17 cellular contexts compared by ENCODE assay signal in the genomic region with DNA sequence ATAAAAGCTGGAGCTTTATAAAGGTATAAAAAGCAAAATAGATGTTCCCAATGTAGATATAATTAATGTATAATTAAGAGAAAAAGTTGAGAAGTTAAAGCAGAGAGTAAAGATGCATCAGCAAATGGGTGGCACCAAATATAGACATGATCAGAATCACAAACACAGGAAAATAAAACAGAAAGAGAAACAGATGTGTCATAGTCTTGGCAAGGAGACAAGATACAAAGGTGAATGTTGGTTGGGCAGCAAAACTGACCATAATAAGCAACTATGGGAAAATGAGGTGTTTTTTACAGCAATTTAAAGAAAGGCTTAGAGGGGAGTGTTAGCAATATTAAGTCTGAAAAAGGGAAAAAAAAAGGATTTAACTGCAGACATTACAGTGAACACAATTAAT.
DNase-seq lines count a peak whose midpoint lies in the region; ATAC-seq and TF ChIP-seq lines count a peak whose summit lies in the region.
"Had no signal": no experiment of that assay in that cellular context is flagged by ENCODE, and none has a peak within 500 bp of the region (broad histone marks: within the 10 kb centered on the region; RNA-seq: fewer than 3 reads in every experiment).

No MANE protein-coding gene starts in this region.

- in situ Hi-C loops in GM23248 (cut with MboI): no loop called here

- H3K9ac ChIP-seq in BLaER1: no peak overlapping the region
- H3K9ac ChIP-seq in GM23248: no peak overlapping the region

- H3F3A ChIP-seq in GM23248 (ENCODE audit: insufficient read depth): no peaks in the 10 kb centered on the region

- H3K27ac ChIP-seq in BLaER1 (no peak overlapping the region), GM23248 (no peak overlapping the region), RWPE2 (ENCODE audit: poor library complexity, severe bottlenecking) (no peak overlapping the region)
- H3K27ac ChIP-seq: upper lobe of right lung had no signal

- peak; percentile 75 for ATAC-seq in RWPE2 (ENCODE audit: low read depth)
- ATAC-seq: sciatic nerve, T-cell, upper lobe of right lung had no signal

- H3K9me3 ChIP-seq in BLaER1 (no peaks in the 10 kb centered on the region), GM23248 (ENCODE audit: low read depth) (no peaks in the 10 kb centered on the region), RWPE2 (ENCODE audit: severe bottlenecking) (no peaks in the 10 kb centered on the region)
- H3K9me3 ChIP-seq: HAP-1, upper lobe of right lung had no signal

- H4K20me1 ChIP-seq in BLaER1 (no peaks in the 10 kb centered on the region), GM23248 (ENCODE audit: insufficient read depth) (no peaks in the 10 kb centered on the region)

- DNase-seq in GM23248 (peak; percentile 57), RWPE2 (ENCODE audit: low spot score) (no peak), foreskin fibroblast (peak; percentile 56 to 74), putamen (ENCODE audit: low spot score) (no peak), GM03348 (ENCODE audit: low spot score) (no peak), KG1 (lab: John Stamatoyannopoulos, UW) (no peak), NCI-H187 treated with DMSO at 0.1 percent for 48 hours (lab: John Stamatoyannopoulos, UW) (no peak)
- DNase-seq: activated B cell treated with CpG ODN at 0.5 μM for 24 hours, activated gamma-delta T cell treated with Interleukin-2 at 50 U/mL for 16 hours, immature natural killer cell, NCI-H1694 treated with DMSO at 0.1 percent for 48 hours, NCI-H524 treated with DMSO at 0.1 percent for 48 hours, T-cell, upper lobe of right lung had no signal

- H3K36me3 ChIP-seq in BLaER1 (no peaks in the 10 kb centered on the region), GM23248 (ENCODE audit: low read depth) (no peaks in the 10 kb centered on the region), RWPE2 (ENCODE audit: low read depth) (no peaks in the 10 kb centered on the region)
- H3K36me3 ChIP-seq: HAP-1, upper lobe of right lung had no signal

- H3K27me3 ChIP-seq in BLaER1: no peaks in the 10 kb centered on the region
- H3K27me3 ChIP-seq in GM23248 (replicated peaks; ENCODE audit: insufficient read depth): no peaks in the 10 kb centered on the region
- H3K27me3 ChIP-seq in RWPE2 (ENCODE audit: insufficient read depth, poor library complexity, severe bottlenecking): no peaks in the 10 kb centered on the region
- H3K27me3 ChIP-seq: upper lobe of right lung had no signal

- H3K4me1 ChIP-seq in BLaER1 (peaks cover 11% of the 10 kb centered on the region), GM23248 (ENCODE audit: insufficient read depth) (peaks cover 22% of the 10 kb centered on the region), RWPE2 (ENCODE audit: insufficient read depth, poor library complexity, severe bottlenecking) (peaks cover 9% of the 10 kb centered on the region)
- H3K4me1 ChIP-seq: HAP-1, upper lobe of right lung had no signal

- peak overlapping the region; percentile 40 for H3K4me2 ChIP-seq in BLaER1
- peak overlapping the region; percentile 57 for H3K4me2 ChIP-seq in GM23248 (ENCODE audit: unreplicated experiment)

- H3K9me2 ChIP-seq in GM23248 (ENCODE audit: insufficient read depth): 0 out of 2 replicates have a peak, but pooled peaks cover 3% of the 10 kb centered on the region

- TF ChIP-seq CTCF in RWPE2 (IDR thresholded peaks at IDR 0.05; ENCODE audit: poor library complexity, severe bottlenecking) (no peak), foreskin fibroblast (IDR thresholded peaks at IDR 0.05; ENCODE audit: low read depth, low read length) (no peak)

- H3K79me2 ChIP-seq in GM23248 (ENCODE audit: insufficient read depth): no peaks in the 10 kb centered on the region

- peak overlapping the region; percentile 44 for H2AFZ ChIP-seq in GM23248

- H3K4me3 ChIP-seq in BLaER1: no peak overlapping the region
- H3K4me3 ChIP-seq in GM23248: no peak overlapping the region
- no peak overlapping the region for H3K4me3 ChIP-seq in RWPE2 (ENCODE audit: severe bottlenecking)
- no peak overlapping the region for H3K4me3 ChIP-seq in foreskin fibroblast (ENCODE audit: low read depth in 1 of 2, low read length in 2 of 2)
- H3K4me3 ChIP-seq: HAP-1, upper lobe of right lung had no signal

Comparison
In these comparisons a context has a peak if more than half of its experiments do, and no peak if none do; other contexts are left out.
1. DNase-seq: peak in GM23248 (single experiment) and foreskin fibroblast (2 of 2); none in RWPE2 (single experiment), putamen (single experiment), GM03348 (single experiment), KG1 (single experiment) and NCI-H187 treated with DMSO at 0.1 percent for 48 hours (single experiment).